ENCODE assay signal across 1 cellular context in genomic region chr7:128108641-128109423, GRCh38.
TF ChIP-seq lines count a peak whose summit lies in the region.

No MANE protein-coding gene starts in this region.

TF ChIP-seq in GM12878, 131 proteins besides CTCF, POLR2A, EP300 and RAD21 (continued from another document):
- TF ChIP-seq MTA3 (IDR thresholded peaks at IDR 0.05; ENCODE audit: borderline replicate concordance, low read length), result peak; percentile 97
- TF ChIP-seq HDAC2 (IDR thresholded peaks at IDR 0.05), result no peak
- TF ChIP-seq E2F4 (IDR thresholded peaks at IDR 0.05; ENCODE audit: low read depth, low read length), result no peak
- peak in 1 of 2 experiments; percentile 64; a peak in 2 of 3 replicates for TF ChIP-seq EGR1 (IDR thresholded peaks at IDR 0.05; ENCODE audit: borderline replicate concordance in 1 of 2, low read depth in 2 of 2, low read length in 2 of 2)
- TF ChIP-seq CREM (IDR thresholded peaks at IDR 0.05; ENCODE audit: low read depth), result peak; percentile 82
- TF ChIP-seq BRCA1 (IDR thresholded peaks at IDR 0.05; ENCODE audit: low read depth, low read length), result no peak
- TF ChIP-seq SRF (IDR thresholded peaks at IDR 0.05; ENCODE audit: low read depth in 2 of 2, low read length in 2 of 2), result no peak
- peak; percentile 94 for TF ChIP-seq NFIC (IDR thresholded peaks at IDR 0.05; ENCODE audit: low read depth, low read length)
- peak; percentile 32; the same call in 1 of the 2 replicates for TF ChIP-seq DPF2 (IDR thresholded peaks at IDR 0.05)
- peak; percentile 62; the same call in 1 of the 2 replicates for TF ChIP-seq TBL1XR1 (IDR thresholded peaks at IDR 0.05; ENCODE audit: low read depth, low read length)
- 0 out of 2 replicates have a peak, but pooled peaks have one; percentile 14 for TF ChIP-seq TCF3 (IDR thresholded peaks at IDR 0.05; ENCODE audit: borderline replicate concordance, insufficient read depth, low read depth, low read length)
- peak; percentile 65 for TF ChIP-seq BCL11A (IDR thresholded peaks at IDR 0.05; ENCODE audit: low read depth, low read length)
- TF ChIP-seq NRF1 (conservative IDR thresholded peaks at IDR 0.05; ENCODE audit: low read depth, low read length), result 0 out of 2 replicates have a peak, but pooled peaks have one; percentile 6
- no peak for TF ChIP-seq SKIL (IDR thresholded peaks at IDR 0.05; ENCODE audit: low read depth, poor library complexity, severe bottlenecking)
- TF ChIP-seq ZNF274 (IDR thresholded peaks at IDR 0.05; ENCODE audit: insufficient read depth, insufficient read length), result no peak
- peak; percentile 46; the same call in 1 of the 2 replicates for TF ChIP-seq MLLT1 (IDR thresholded peaks at IDR 0.05)
- peak; percentile 96 for TF ChIP-seq TCF7 (IDR thresholded peaks at IDR 0.05; ENCODE audit: borderline replicate concordance)
- TF ChIP-seq TARDBP (IDR thresholded peaks at IDR 0.05; ENCODE audit: borderline replicate concordance), result no peak
- TF ChIP-seq ATF2 (IDR thresholded peaks at IDR 0.05; ENCODE audit: low read length), result peak; percentile 91; the same call in 1 of the 2 replicates
- 0 out of 2 replicates have a peak, but pooled peaks have one; percentile 24 for TF ChIP-seq CHD2 (IDR thresholded peaks at IDR 0.05; ENCODE audit: borderline replicate concordance, low read depth, low read length)
- 0 out of 2 replicates have a peak, but pooled peaks have one; percentile 53 for TF ChIP-seq PAX5 (IDR thresholded peaks at IDR 0.05; ENCODE audit: borderline replicate concordance, low read depth, low read length)
- no peak for TF ChIP-seq ZNF687 (IDR thresholded peaks at IDR 0.05)
- TF ChIP-seq CBX5 (IDR thresholded peaks at IDR 0.05; ENCODE audit: low read depth), result 0 out of 2 replicates have a peak, but pooled peaks have one; percentile 37
- peak; percentile 82 for TF ChIP-seq ATF7 (IDR thresholded peaks at IDR 0.05; ENCODE audit: low read depth)
- TF ChIP-seq SPI1 (IDR thresholded peaks at IDR 0.05; ENCODE audit: borderline replicate concordance, insufficient read depth, low read depth, low read length), result peak; percentile 94
- peak; percentile 69 for TF ChIP-seq MTA2 (IDR thresholded peaks at IDR 0.05; ENCODE audit: low read depth)
- peak; percentile 23; the same call in 1 of the 2 replicates for TF ChIP-seq TAF1 (IDR thresholded peaks at IDR 0.05; ENCODE audit: borderline replicate concordance, low read depth, low read length)
- TF ChIP-seq YY1 (IDR thresholded peaks at IDR 0.05; ENCODE audit: low read depth, low read length), result peak; percentile 46
- TF ChIP-seq ZNF217 (IDR thresholded peaks at IDR 0.05), result peak; percentile 47; the same call in 1 of the 2 replicates
- peak; percentile 88 for TF ChIP-seq NBN (IDR thresholded peaks at IDR 0.05)
- peak; percentile 73 for TF ChIP-seq IKZF1 (conservative IDR thresholded peaks at IDR 0.05)
